In the genomic region with DNA sequence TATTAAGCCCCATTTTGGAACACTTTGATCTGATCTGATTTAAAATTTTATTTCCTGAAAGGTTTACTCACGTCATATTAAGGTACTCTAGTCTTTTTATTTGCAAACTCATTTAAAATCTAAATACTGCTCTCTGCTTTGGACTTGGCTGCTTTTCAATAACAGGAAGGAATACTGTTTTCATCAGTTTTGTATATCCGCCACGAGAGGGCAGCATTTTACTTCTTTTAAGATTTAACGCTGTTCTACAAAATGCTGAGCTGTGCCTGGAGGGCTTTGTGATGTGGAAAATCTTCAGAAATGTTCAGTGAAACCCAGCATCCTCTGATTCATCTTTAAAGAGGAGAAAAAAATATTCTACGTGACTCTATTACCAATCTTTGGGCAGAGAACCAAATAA, we compare ENCODE assay signal across 8 cellular contexts. TPM values are rescaled to one million over a fixed set of nuclear protein-coding genes. Genes with fewer than 3 reads are reported as not detected.
A peak's percentile ranks its signal among the peaks of the same experiment; 100 is the strongest.
DNase-seq lines count a peak whose midpoint lies in the region; ATAC-seq, FAIRE-seq and TF ChIP-seq lines count a peak whose summit lies in the region.

No MANE protein-coding gene starts in this region.

- H3K27me3 ChIP-seq in lung (ENCODE audit: control insufficient read depth, insufficient read depth) (no peaks in the 10 kb centered on the region), thoracic aorta (replicated peaks; ENCODE audit: insufficient read depth) (no peaks in the 10 kb centered on the region)

- FAIRE-seq in A204.1 (lab: Jason Lieb, UNC), result peak; percentile 76

- H3K27ac ChIP-seq in lung (ENCODE audit: low read depth in 1 of 2, low read length in 1 of 2) (no peak overlapping the region), thoracic aorta (peak overlapping the region; percentile 64 to 68)

- no peaks in the 10 kb centered on the region for H3K4me1 ChIP-seq in lung (ENCODE audit: control insufficient read depth in 2 of 2, insufficient read depth in 2 of 2, low read length in 2 of 2)
- peaks cover 14 to 19% of the 10 kb centered on the region in 2 donors for H3K4me1 ChIP-seq in thoracic aorta (ENCODE audit: control insufficient read depth in 1 of 2, low read depth in 2 of 2)

- no peak for TF ChIP-seq POLR2A in NB4 (IDR thresholded peaks at IDR 0.05; ENCODE audit: extremely low read depth, insufficient read length)

- H3K4me3 ChIP-seq in NB4 (ENCODE audit: low read depth, low read length) (no peak overlapping the region), lung (no peak overlapping the region), thoracic aorta (no peak overlapping the region)

- ATAC-seq in HG02588 (IDR thresholded peaks at IDR 0.05; ENCODE audit: unreplicated experiment) (peak; percentile 52), lung (ENCODE audit: insufficient read depth, low FRiP score) (peak; percentile 63), thoracic aorta (ENCODE audit: insufficient number of reproducible peaks, low FRiP score, low read depth) (peak; percentile 65)

- 0 to 2% methylated on average over 5 of the region's 5 CpGs for WGBS in lung, 2 donors

- peak; percentile 64 for TF ChIP-seq CTCF in GM10266 (IDR thresholded peaks at IDR 0.05; ENCODE audit: control insufficient read depth, insufficient read depth, low read depth, missing control alignments)
- peak; percentile 22 for TF ChIP-seq CTCF in NB4 (IDR thresholded peaks at IDR 0.05; ENCODE audit: low read depth, low read length)
- peak; percentile 18 for TF ChIP-seq CTCF in lung (IDR thresholded peaks at IDR 0.05; ENCODE audit: control extremely low read depth, extremely low read depth)
- TF ChIP-seq CTCF in thoracic aorta (IDR thresholded peaks at IDR 0.05), result peak; percentile 52

- H3K9me3 ChIP-seq in lung (ENCODE audit: control insufficient read depth in 2 of 2, insufficient read depth in 1 of 2, low read length in 1 of 2) (no peaks in the 10 kb centered on the region), thoracic aorta (no peaks in the 10 kb centered on the region)

- DNase-seq in GM10266 (ENCODE audit: extremely low spot score) (peak; percentile 38), NB4 (ENCODE audit: low read depth) (peak; percentile 71), SKM-1 (lab: John Stamatoyannopoulos, UW; ENCODE audit: unreplicated experiment) (peak; percentile 40), cerebellum (ENCODE audit: low spot score) (peak; percentile 46), lung (ENCODE audit: low spot score) (peak; percentile 43), thoracic aorta (ENCODE audit: low spot score) (no peak)

- H3K36me3 ChIP-seq in lung (ENCODE audit: control insufficient read depth in 2 of 2, insufficient read depth in 2 of 2, low read length in 2 of 2) (no peaks in the 10 kb centered on the region), thoracic aorta (no peaks in the 10 kb centered on the region)

RNA-seq across cellular contexts. Expression of a gene that starts 37.5 kb away (rescaled TPM):
- total RNA-seq in cerebellum (4.4 TPM), lung (1 to 10 TPM in 1 of 2 donors, not detected in 1; 1.2 TPM), thoracic aorta (1 to 10 TPM in 1 of 2 donors, under 1 TPM in 1; 0.85 to 2.0 TPM)
- under 1 TPM; 0.10 to 0.15 TPM for polyA plus RNA-seq in lung

Comparison
In these comparisons a context has a peak if more than half of its experiments do, and no peak if none do; other contexts are left out.
1. H3K27ac ChIP-seq: peak in thoracic aorta (2 of 2); none in lung (0 of 2).
2. Peak in every context shown above with its lines, with median percentiles within 50 percentile points of each other: CTCF ChIP-seq and ATAC-seq.